ENCODE assay signal across 1 cellular context in genomic region chr14:102829106-102829505, GRCh38.
TF ChIP-seq lines count a peak whose summit lies in the region.

No MANE protein-coding gene starts in this region.

TF ChIP-seq in GM23338, 12 proteins besides CTCF, POLR2A, EP300 and RAD21:
- no peak for TF ChIP-seq REST (IDR thresholded peaks at IDR 0.05; ENCODE audit: unreplicated experiment)
- TF ChIP-seq ZNF331 (CRISPR knock-in tag; IDR thresholded peaks at IDR 0.05; ENCODE audit: low read depth) = no peak
- no peak for TF ChIP-seq STAT1 (IDR thresholded peaks at IDR 0.05; ENCODE audit: unreplicated experiment)
- TF ChIP-seq NANOG (IDR thresholded peaks at IDR 0.05; ENCODE audit: borderline replicate concordance) = no peak
- no peak for TF ChIP-seq EZH2phosphoT487 (IDR thresholded peaks at IDR 0.05; ENCODE audit: unreplicated experiment)
- no peak for TF ChIP-seq POLR2AphosphoS5 (IDR thresholded peaks at IDR 0.05; ENCODE audit: low read depth)
- no peak for TF ChIP-seq EZH2 (IDR thresholded peaks at IDR 0.05; ENCODE audit: low read depth, unreplicated experiment)
- no peak for TF ChIP-seq CREB1 (CRISPR knock-in tag; IDR thresholded peaks at IDR 0.05; ENCODE audit: low read depth)
- no peak for TF ChIP-seq ZNF114 (CRISPR knock-in tag; IDR thresholded peaks at IDR 0.05)
- TF ChIP-seq ETS1 (IDR thresholded peaks at IDR 0.05) = no peak
- TF ChIP-seq ZNF462 (CRISPR knock-in tag; IDR thresholded peaks at IDR 0.05) = no peak
- no peak for TF ChIP-seq JUNB (IDR thresholded peaks at IDR 0.05; ENCODE audit: unreplicated experiment)
TF ChIP-seq in GM23338: peak in this region for 0.
